ENCODE assay signal across 8 cellular contexts in the genomic region with DNA sequence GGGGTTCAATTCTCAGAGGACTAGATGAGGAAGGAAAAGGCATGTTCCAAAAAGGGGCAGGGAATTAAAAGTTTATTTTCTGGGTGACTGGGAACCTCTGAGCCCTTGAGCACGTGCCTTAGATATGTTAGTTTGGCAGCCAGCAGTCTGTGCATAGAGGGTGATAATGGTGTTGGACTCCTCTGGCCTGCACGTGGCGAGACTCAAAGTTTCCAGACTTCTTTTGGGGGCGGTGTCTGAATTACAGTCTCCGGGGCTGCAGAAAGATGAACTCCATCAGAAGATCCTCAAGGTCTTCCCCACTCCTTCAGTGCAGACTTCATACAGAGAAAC. TPM values are rescaled to one million over a fixed set of nuclear protein-coding genes. Genes with fewer than 3 reads are reported as not detected.
DNase-seq lines count a peak whose midpoint lies in the region; ATAC-seq and TF ChIP-seq lines count a peak whose summit lies in the region.

No MANE protein-coding gene starts in this region.

- ATAC-seq in foreskin keratinocyte = no peak
- no peak for ATAC-seq in GM21390 (IDR thresholded peaks at IDR 0.05; ENCODE audit: unreplicated experiment)

- H3K36me3 ChIP-seq in prostate gland = no peaks in the 10 kb centered on the region

- peak; percentile 14 to 16 for DNase-seq in activated CD4-positive, alpha-beta T cell treated with anti-CD3 and anti-CD28 coated beads for 4 hours
- no peak for DNase-seq in activated CD4-positive, alpha-beta T cell treated with anti-CD3 and anti-CD28 coated beads, Interleukin-2, amount 50 U/mL, for 48 hours
- no peak for DNase-seq in foreskin keratinocyte
- DNase-seq in prostate gland (ENCODE audit: low spot score) = no peak
- no peak for DNase-seq in HPDE6-E6E7 (ENCODE audit: extremely low spot score)
- DNase-seq in cerebellum (ENCODE audit: low spot score) = no peak

- WGBS in prostate gland = 3% methylated on average over 5 of the region's 5 CpGs

- intact Hi-C loops in prostate gland (cut with DNase I) = loop anchor here (10.0 kb wide), 1 partner anchor 152 kb away; no protein-coding TSS in a partner anchor

- TF ChIP-seq CTCF in WI38 (IDR thresholded peaks at IDR 0.05; ENCODE audit: low read depth, low read length) = no peak
- no peak for TF ChIP-seq CTCF in foreskin keratinocyte (conservative IDR thresholded peaks at IDR 0.05)
- no peak for TF ChIP-seq CTCF in prostate gland (IDR thresholded peaks at IDR 0.05)

- H3K4me3 ChIP-seq in WI38 (ENCODE audit: low read depth, low read length) (peak overlapping the region; percentile 57), prostate gland (peak overlapping the region; percentile 44)

- no peak for TF ChIP-seq POLR2A in prostate gland (IDR thresholded peaks at IDR 0.05)

- H3K27me3 ChIP-seq in foreskin keratinocyte (no peaks in the 10 kb centered on the region), prostate gland (replicated peaks; ENCODE audit: insufficient read depth) (no peaks in the 10 kb centered on the region)

- H3K9me3 ChIP-seq in prostate gland = no peaks in the 10 kb centered on the region

- H3K27ac ChIP-seq in foreskin keratinocyte (peak overlapping the region; percentile 15), prostate gland (peak overlapping the region; percentile 28 to 46)

- H3K4me1 ChIP-seq in foreskin keratinocyte (peaks cover 7% of the 10 kb centered on the region), prostate gland (replicated peaks) (peaks cover 3% of the 10 kb centered on the region)

RNA-seq across cellular contexts. Expression of a gene that starts 0.9 kb away (rescaled TPM):
- 5.9 and 6.7 TPM in 2 replicates for total RNA-seq in foreskin keratinocyte
- polyA plus RNA-seq in foreskin keratinocyte = 1.6 and 2.1 TPM in 2 replicates
- total RNA-seq in prostate gland = 10 to 100 TPM; 38.5 to 46.1 TPM
- total RNA-seq in cerebellum = 13.3 TPM

Comparison
In these comparisons a context has a peak if more than half of its experiments do, and no peak if none do; other contexts are left out.
1. DNase-seq: peak in activated CD4-positive, alpha-beta T cell treated with anti-CD3 and anti-CD28 coated beads for 4 hours (2 of 2); none in activated CD4-positive, alpha-beta T cell treated with anti-CD3 and anti-CD28 coated beads, Interleukin-2, amount 50 U/mL, for 48 hours (0 of 2), foreskin keratinocyte (0 of 2), prostate gland (single experiment), HPDE6-E6E7 (single experiment) and cerebellum (single experiment).